8 cellular contexts compared by ENCODE assay signal in genomic region chr14:80941241-80942157, GRCh38. TPM values are rescaled to one million over a fixed set of nuclear protein-coding genes. Genes with fewer than 3 reads are reported as not detected.
DNase-seq lines count a peak whose midpoint lies in the region; TF ChIP-seq lines count a peak whose summit lies in the region.

Gene CEP128 (minus strand): TSS chr14:80941738.

- DNase-seq in COLO668 (lab: John Stamatoyannopoulos, UW; ENCODE audit: unreplicated experiment) (peak; percentile 97), GM20000 (ENCODE audit: low spot score) (peak; percentile 86), HS-5 (ENCODE audit: low read depth) (peak; percentile 93), NOMO-1 (lab: John Stamatoyannopoulos, UW; ENCODE audit: unreplicated experiment in 2 of 2) (peak; percentile 95 to 97), medulla oblongata (ENCODE audit: extremely low spot score) (peak; percentile 99)
- peak; percentile 71 to 82 (median 76) for DNase-seq in effector memory CD4-positive, alpha-beta T cell
- DNase-seq in stimulated activated CD4-positive, alpha-beta T cell treated with anti-CD3 and anti-CD28 coated beads, TNF-alpha, amount 100 ng/mL, for 48 hours (ENCODE audit: low read depth in 3 of 3), result peak; percentile 74 to 82 (median 82)

- TF ChIP-seq CTCF in GM20000 (IDR thresholded peaks at IDR 0.05; ENCODE audit: extremely low read depth, missing control alignments), result no peak

- no peaks in the 10 kb centered on the region for H3K9me3 ChIP-seq in effector memory CD4-positive, alpha-beta T cell (ENCODE audit: control insufficient read depth, low read length)

- POLR2A ChIA-PET in activated CD8-positive, alpha-beta memory T cell treated with anti-CD3 and anti-CD28 coated beads for 36 hours (lab: Charles Lee), result interaction anchor here (1.4 to 1.9 kb wide), 2 partner anchors 11 to 280 kb away, joined by 4 to 7 read pairs; partner anchors contain the start of gene GTF2A1

- peaks cover 19% of the 10 kb centered on the region for H3K4me1 ChIP-seq in effector memory CD4-positive, alpha-beta T cell (ENCODE audit: control insufficient read depth, insufficient read depth, low read length, poor library complexity, severe bottlenecking)

- peak within 1 kb of the TSS; percentile 94 for H3K4me3 ChIP-seq in effector memory CD4-positive, alpha-beta T cell (ENCODE audit: insufficient read depth, low read depth, low read length, poor library complexity, severe bottlenecking)

- H3K27ac ChIP-seq in effector memory CD4-positive, alpha-beta T cell (ENCODE audit: insufficient read depth, low read length, poor library complexity, severe bottlenecking), result peak within 1 kb of the TSS; percentile 71

- H3K27me3 ChIP-seq in effector memory CD4-positive, alpha-beta T cell (replicated peaks; ENCODE audit: control insufficient read depth, insufficient read depth, low read length, poor library complexity, severe bottlenecking), result no peaks in the 10 kb centered on the region

- CTCF ChIA-PET in activated CD8-positive, alpha-beta memory T cell treated with anti-CD3 and anti-CD28 coated beads for 36 hours (lab: Charles Lee), result interaction anchor here (1.1 to 1.6 kb wide), 3 partner anchors 10 to 229 kb away, joined by 3 to 8 read pairs (median 3); no protein-coding TSS in a partner anchor

- H3K36me3 ChIP-seq in effector memory CD4-positive, alpha-beta T cell (ENCODE audit: control insufficient read depth, insufficient read depth, low read length), result no peaks in the 10 kb centered on the region

RNA-seq across cellular contexts. Expression of gene CEP128, which starts in this region (rescaled TPM):
- total RNA-seq in activated CD8-positive, alpha-beta memory T cell treated with anti-CD3 and anti-CD28 coated beads for 36 hours, result 10 to 100 TPM; 18.0 to 19.7 TPM

Comparison
In these comparisons a context has a peak if more than half of its experiments do, and no peak if none do; other contexts are left out.
1. Peak in every context shown above with its lines: DNase-seq, H3K4me3 ChIP-seq and H3K27ac ChIP-seq.